In genomic region chr1:231353086-231353485, GRCh38 we compare ENCODE assay signal across 2 cellular contexts.
TF ChIP-seq lines count a peak whose summit lies in the region.

No MANE protein-coding gene starts in this region.

TF ChIP-seq in HEK293, 187 proteins besides CTCF, POLR2A, EP300 and RAD21:
- 0 out of 2 replicates have a peak, but pooled peaks have one; percentile 23 for TF ChIP-seq PRDM6 (tag by site-specific recombination; IDR thresholded peaks at IDR 0.05)
- TF ChIP-seq ZNF701 (tag by site-specific recombination; IDR thresholded peaks at IDR 0.05), result no peak
- TF ChIP-seq, protein P1, sequence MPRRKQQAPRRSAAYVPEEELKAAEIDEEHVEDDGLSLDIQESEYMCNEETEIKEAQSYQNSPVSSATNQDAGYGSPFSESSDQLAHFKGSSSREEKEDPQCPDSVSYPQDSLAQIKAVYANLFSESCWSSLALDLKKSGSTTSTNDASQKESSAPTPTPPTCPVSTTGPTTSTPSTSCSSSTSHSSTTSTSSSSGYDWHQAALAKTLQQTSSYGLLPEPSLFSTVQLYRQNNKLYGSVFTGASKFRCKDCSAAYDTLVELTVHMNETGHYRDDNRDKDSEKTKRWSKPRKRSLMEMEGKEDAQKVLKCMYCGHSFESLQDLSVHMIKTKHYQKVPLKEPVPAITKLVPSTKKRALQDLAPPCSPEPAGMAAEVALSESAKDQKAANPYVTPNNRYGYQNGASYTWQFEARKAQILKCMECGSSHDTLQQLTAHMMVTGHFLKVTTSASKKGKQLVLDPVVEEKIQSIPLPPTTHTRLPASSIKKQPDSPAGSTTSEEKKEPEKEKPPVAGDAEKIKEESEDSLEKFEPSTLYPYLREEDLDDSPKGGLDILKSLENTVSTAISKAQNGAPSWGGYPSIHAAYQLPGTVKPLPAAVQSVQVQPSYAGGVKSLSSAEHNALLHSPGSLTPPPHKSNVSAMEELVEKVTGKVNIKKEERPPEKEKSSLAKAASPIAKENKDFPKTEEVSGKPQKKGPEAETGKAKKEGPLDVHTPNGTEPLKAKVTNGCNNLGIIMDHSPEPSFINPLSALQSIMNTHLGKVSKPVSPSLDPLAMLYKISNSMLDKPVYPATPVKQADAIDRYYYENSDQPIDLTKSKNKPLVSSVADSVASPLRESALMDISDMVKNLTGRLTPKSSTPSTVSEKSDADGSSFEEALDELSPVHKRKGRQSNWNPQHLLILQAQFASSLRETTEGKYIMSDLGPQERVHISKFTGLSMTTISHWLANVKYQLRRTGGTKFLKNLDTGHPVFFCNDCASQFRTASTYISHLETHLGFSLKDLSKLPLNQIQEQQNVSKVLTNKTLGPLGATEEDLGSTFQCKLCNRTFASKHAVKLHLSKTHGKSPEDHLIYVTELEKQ (tag by site-specific recombination; IDR thresholded peaks at IDR 0.05; ENCODE audit: borderline replicate concordance), result no peak
- TF ChIP-seq ZNF366 (tag by site-specific recombination; conservative IDR thresholded peaks at IDR 0.05), result 0 out of 2 replicates have a peak, but pooled peaks have one; percentile 40
- TF ChIP-seq ZNF664 (tag by site-specific recombination; IDR thresholded peaks at IDR 0.05), result no peak

TF ChIP-seq in GM12878, 131 proteins besides CTCF, POLR2A, EP300 and RAD21:
- TF ChIP-seq CBFB (IDR thresholded peaks at IDR 0.05; ENCODE audit: low read depth), result no peak
- TF ChIP-seq ZNF24 (IDR thresholded peaks at IDR 0.05), result no peak
- TF ChIP-seq GABPA (IDR thresholded peaks at IDR 0.05; ENCODE audit: low read depth), result no peak
- no peak for TF ChIP-seq EZH2 (IDR thresholded peaks at IDR 0.05; ENCODE audit: borderline replicate concordance, control insufficient read depth, low read depth, low read length)
- TF ChIP-seq IKZF1 (conservative IDR thresholded peaks at IDR 0.05), result no peak
- TF ChIP-seq EED (IDR thresholded peaks at IDR 0.05; ENCODE audit: low read depth), result no peak
- TF ChIP-seq ZBTB4 (CRISPR knock-in tag; IDR thresholded peaks at IDR 0.05), result no peak
- no peak for TF ChIP-seq USF2 (IDR thresholded peaks at IDR 0.05; ENCODE audit: borderline replicate concordance, low read depth, low read length)
- TF ChIP-seq, protein P2, sequence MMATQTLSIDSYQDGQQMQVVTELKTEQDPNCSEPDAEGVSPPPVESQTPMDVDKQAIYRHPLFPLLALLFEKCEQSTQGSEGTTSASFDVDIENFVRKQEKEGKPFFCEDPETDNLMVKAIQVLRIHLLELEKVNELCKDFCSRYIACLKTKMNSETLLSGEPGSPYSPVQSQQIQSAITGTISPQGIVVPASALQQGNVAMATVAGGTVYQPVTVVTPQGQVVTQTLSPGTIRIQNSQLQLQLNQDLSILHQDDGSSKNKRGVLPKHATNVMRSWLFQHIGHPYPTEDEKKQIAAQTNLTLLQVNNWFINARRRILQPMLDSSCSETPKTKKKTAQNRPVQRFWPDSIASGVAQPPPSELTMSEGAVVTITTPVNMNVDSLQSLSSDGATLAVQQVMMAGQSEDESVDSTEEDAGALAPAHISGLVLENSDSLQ (IDR thresholded peaks at IDR 0.05), result no peak
- no peak for TF ChIP-seq KLF5 (IDR thresholded peaks at IDR 0.05; ENCODE audit: partially characterized antibody)
- TF ChIP-seq HCFC1 (IDR thresholded peaks at IDR 0.05; ENCODE audit: low read length), result no peak
- no peak for TF ChIP-seq DPF2 (IDR thresholded peaks at IDR 0.05)
- no peak for TF ChIP-seq NR2F1 (conservative IDR thresholded peaks at IDR 0.05)
